ENCODE assay signal across 11 cellular contexts in genomic region chr19:5495792-5496191, GRCh38. TPM values are rescaled to one million over a fixed set of nuclear protein-coding genes. Genes with fewer than 3 reads are reported as not detected.
"Had no signal": no experiment of that assay in that cellular context is flagged by ENCODE, and none has a peak within 500 bp of the region (broad histone marks: within the 10 kb centered on the region; RNA-seq: fewer than 3 reads in every experiment).

No MANE protein-coding gene starts in this region.

- DNase-seq: GM23248, GOT3, H7, KG1 had no signal

- ATAC-seq: HCT116, HepG2 had no signal

- H3K9ac ChIP-seq: GM23248 had no signal

- H3K27ac Mint-ChIP-seq: IgD-negative memory B cell had no signal

- H2AFZ ChIP-seq: GM23248 had no signal

- FAIRE-seq: HepG2 had no signal

- H3K9me3 ChIP-seq: HAP-1 had no signal

- H3K4me3 Mint-ChIP-seq: IgD-negative memory B cell had no signal

- H3K27ac ChIP-seq: GM23248, HL-60 had no signal

- H3K9me3 Mint-ChIP-seq: IgD-negative memory B cell had no signal

- H3K36me3 ChIP-seq: HAP-1 had no signal

- H3K4me3 ChIP-seq: GM23248, HAP-1 had no signal

- H3K36me3 Mint-ChIP-seq: IgD-negative memory B cell had no signal

RNA-seq across cellular contexts. Expression of gene ZNRF4, which starts 40.6 kb away (rescaled TPM):
- total RNA-seq: GM23248, H4, H7, HepG2, HT1080 had no signal
- polyA plus RNA-seq: GM23248, HepG2, IgD-negative memory B cell had no signal
